ENCODE assay signal across 1 cellular context in genomic region chr10:79445708-79446450, GRCh38.
A peak's percentile ranks its signal among the peaks of the same experiment; 100 is the strongest.
TF ChIP-seq lines count a peak whose summit lies in the region.

No MANE protein-coding gene starts in this region.

TF ChIP-seq in HEK293, 187 proteins besides CTCF, POLR2A, EP300 and RAD21 (continued from another document and continues in another):
- no peak for TF ChIP-seq PRDM2 (tag by site-specific recombination; IDR thresholded peaks at IDR 0.05; ENCODE audit: borderline replicate concordance)
- no peak for TF ChIP-seq SCRT1 (tag by site-specific recombination; IDR thresholded peaks at IDR 0.05; ENCODE audit: borderline replicate concordance)
- TF ChIP-seq ZNF280C (tag by site-specific recombination; IDR thresholded peaks at IDR 0.05), result no peak
- TF ChIP-seq ZBTB20 (tag by site-specific recombination; IDR thresholded peaks at IDR 0.05), result peak; percentile 84; the same call in 1 of the 2 replicates
- no peak for TF ChIP-seq ZNF19 (tag by site-specific recombination; IDR thresholded peaks at IDR 0.05; ENCODE audit: low read depth)
- peak; percentile 85; the same call in 1 of the 2 replicates for TF ChIP-seq ZNF558 (tag by site-specific recombination; IDR thresholded peaks at IDR 0.05)
- TF ChIP-seq PRDM1 (tag by site-specific recombination; IDR thresholded peaks at IDR 0.05), result peak; percentile 100
- TF ChIP-seq, protein P1, sequence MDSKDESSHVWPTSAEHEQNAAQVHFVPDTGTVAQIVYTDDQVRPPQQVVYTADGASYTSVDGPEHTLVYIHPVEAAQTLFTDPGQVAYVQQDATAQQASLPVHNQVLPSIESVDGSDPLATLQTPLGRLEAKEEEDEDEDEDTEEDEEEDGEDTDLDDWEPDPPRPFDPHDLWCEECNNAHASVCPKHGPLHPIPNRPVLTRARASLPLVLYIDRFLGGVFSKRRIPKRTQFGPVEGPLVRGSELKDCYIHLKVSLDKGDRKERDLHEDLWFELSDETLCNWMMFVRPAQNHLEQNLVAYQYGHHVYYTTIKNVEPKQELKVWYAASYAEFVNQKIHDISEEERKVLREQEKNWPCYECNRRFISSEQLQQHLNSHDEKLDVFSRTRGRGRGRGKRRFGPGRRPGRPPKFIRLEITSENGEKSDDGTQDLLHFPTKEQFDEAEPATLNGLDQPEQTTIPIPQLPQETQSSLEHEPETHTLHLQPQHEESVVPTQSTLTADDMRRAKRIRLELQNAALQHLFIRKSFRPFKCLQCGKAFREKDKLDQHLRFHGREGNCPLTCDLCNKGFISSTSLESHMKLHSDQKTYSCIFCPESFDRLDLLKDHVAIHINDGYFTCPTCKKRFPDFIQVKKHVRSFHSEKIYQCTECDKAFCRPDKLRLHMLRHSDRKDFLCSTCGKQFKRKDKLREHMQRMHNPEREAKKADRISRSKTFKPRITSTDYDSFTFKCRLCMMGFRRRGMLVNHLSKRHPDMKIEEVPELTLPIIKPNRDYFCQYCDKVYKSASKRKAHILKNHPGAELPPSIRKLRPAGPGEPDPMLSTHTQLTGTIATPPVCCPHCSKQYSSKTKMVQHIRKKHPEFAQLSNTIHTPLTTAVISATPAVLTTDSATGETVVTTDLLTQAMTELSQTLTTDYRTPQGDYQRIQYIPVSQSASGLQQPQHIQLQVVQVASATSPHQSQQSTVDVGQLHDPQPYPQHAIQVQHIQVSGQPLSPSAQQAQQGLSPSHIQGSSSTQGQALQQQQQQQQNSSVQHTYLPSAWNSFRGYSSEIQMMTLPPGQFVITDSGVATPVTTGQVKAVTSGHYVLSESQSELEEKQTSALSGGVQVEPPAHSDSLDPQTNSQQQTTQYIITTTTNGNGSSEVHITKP (tag by site-specific recombination; IDR thresholded peaks at IDR 0.05), result peak; percentile 95
- TF ChIP-seq, protein P2, sequence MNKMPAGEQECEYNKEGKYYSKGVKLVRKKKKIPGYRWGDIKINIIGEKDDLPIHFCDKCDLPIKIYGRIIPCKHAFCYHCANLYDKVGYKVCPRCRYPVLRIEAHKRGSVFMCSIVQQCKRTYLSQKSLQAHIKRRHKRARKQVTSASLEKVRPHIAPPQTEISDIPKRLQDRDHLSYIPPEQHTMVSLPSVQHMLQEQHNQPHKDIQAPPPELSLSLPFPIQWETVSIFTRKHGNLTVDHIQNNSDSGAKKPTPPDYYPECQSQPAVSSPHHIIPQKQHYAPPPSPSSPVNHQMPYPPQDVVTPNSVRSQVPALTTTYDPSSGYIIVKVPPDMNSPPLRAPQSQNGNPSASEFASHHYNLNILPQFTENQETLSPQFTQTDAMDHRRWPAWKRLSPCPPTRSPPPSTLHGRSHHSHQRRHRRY (tag by site-specific recombination; IDR thresholded peaks at IDR 0.05), result peak; percentile 94; the same call in 1 of the 2 replicates
- TF ChIP-seq, protein P3, sequence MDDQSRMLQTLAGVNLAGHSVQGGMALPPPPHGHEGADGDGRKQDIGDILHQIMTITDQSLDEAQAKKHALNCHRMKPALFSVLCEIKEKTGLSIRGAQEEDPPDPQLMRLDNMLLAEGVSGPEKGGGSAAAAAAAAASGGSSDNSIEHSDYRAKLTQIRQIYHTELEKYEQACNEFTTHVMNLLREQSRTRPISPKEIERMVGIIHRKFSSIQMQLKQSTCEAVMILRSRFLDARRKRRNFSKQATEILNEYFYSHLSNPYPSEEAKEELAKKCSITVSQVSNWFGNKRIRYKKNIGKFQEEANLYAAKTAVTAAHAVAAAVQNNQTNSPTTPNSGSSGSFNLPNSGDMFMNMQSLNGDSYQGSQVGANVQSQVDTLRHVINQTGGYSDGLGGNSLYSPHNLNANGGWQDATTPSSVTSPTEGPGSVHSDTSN (CRISPR knock-in tag; IDR thresholded peaks at IDR 0.05), result no peak
- TF ChIP-seq ZNF324 (tag by site-specific recombination; IDR thresholded peaks at IDR 0.05), result peak; percentile 93
- TF ChIP-seq ZNF341 (tag by site-specific recombination; IDR thresholded peaks at IDR 0.05; ENCODE audit: low read depth), result peak; percentile 8; the same call in 1 of the 2 replicates
- TF ChIP-seq, protein P4, sequence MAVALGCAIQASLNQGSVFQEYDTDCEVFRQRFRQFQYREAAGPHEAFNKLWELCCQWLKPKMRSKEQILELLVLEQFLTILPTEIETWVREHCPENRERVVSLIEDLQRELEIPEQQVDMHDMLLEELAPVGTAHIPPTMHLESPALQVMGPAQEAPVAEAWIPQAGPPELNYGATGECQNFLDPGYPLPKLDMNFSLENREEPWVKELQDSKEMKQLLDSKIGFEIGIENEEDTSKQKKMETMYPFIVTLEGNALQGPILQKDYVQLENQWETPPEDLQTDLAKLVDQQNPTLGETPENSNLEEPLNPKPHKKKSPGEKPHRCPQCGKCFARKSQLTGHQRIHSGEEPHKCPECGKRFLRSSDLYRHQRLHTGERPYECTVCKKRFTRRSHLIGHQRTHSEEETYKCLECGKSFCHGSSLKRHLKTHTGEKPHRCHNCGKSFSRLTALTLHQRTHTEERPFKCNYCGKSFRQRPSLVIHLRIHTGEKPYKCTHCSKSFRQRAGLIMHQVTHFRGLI (tag by site-specific recombination; IDR thresholded peaks at IDR 0.05), result peak; percentile 91
- no peak for TF ChIP-seq SCRT2 (tag by site-specific recombination; IDR thresholded peaks at IDR 0.05)
- no peak for TF ChIP-seq SALL2 (tag by site-specific recombination; IDR thresholded peaks at IDR 0.05; ENCODE audit: borderline replicate concordance)
- TF ChIP-seq ZXDB (tag by site-specific recombination; IDR thresholded peaks at IDR 0.05), result peak; percentile 84
- peak; percentile 90 for TF ChIP-seq ZNF629 (tag by site-specific recombination; IDR thresholded peaks at IDR 0.05)
- peak; percentile 67 for TF ChIP-seq ZNF692 (tag by site-specific recombination; IDR thresholded peaks at IDR 0.05)
- TF ChIP-seq, protein P5, sequence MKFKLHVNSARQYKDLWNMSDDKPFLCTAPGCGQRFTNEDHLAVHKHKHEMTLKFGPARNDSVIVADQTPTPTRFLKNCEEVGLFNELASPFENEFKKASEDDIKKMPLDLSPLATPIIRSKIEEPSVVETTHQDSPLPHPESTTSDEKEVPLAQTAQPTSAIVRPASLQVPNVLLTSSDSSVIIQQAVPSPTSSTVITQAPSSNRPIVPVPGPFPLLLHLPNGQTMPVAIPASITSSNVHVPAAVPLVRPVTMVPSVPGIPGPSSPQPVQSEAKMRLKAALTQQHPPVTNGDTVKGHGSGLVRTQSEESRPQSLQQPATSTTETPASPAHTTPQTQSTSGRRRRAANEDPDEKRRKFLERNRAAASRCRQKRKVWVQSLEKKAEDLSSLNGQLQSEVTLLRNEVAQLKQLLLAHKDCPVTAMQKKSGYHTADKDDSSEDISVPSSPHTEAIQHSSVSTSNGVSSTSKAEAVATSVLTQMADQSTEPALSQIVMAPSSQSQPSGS (tag by site-specific recombination; IDR thresholded peaks at IDR 0.05; ENCODE audit: low read depth), result peak; percentile 20; the same call in 1 of the 2 replicates
- TF ChIP-seq ZNF777 (tag by site-specific recombination; IDR thresholded peaks at IDR 0.05; ENCODE audit: borderline replicate concordance), result peak; percentile 93; the same call in 1 of the 2 replicates
- TF ChIP-seq ZNF112 (tag by site-specific recombination; IDR thresholded peaks at IDR 0.05), result no peak
- no peak for TF ChIP-seq ZNF544 (tag by site-specific recombination; IDR thresholded peaks at IDR 0.05)
- TF ChIP-seq ZBTB26 (tag by site-specific recombination; optimal IDR thresholded peaks at IDR 0.05), result peak; percentile 53
- TF ChIP-seq ZNF2 (tag by site-specific recombination; IDR thresholded peaks at IDR 0.05), result peak; percentile 99
- no peak for TF ChIP-seq ZNF416 (tag by site-specific recombination; IDR thresholded peaks at IDR 0.05)
- peak; percentile 83; the same call in 1 of the 2 replicates for TF ChIP-seq ZNF155 (tag by site-specific recombination; IDR thresholded peaks at IDR 0.05)
- no peak for TF ChIP-seq TRIM28 (IDR thresholded peaks at IDR 0.05; ENCODE audit: borderline replicate concordance, low read length)
- TF ChIP-seq ZNF292 (tag by site-specific recombination; IDR thresholded peaks at IDR 0.05; ENCODE audit: borderline replicate concordance, low read depth), result no peak
- TF ChIP-seq EGR2 (tag by site-specific recombination; IDR thresholded peaks at IDR 0.05; ENCODE audit: low read depth), result peak; percentile 74
- TF ChIP-seq ZNF350 (tag by site-specific recombination; IDR thresholded peaks at IDR 0.05), result no peak
- peak; percentile 87 for TF ChIP-seq KLF9 (tag by site-specific recombination; IDR thresholded peaks at IDR 0.05; ENCODE audit: low read depth)
- TF ChIP-seq ZNF248 (tag by site-specific recombination; IDR thresholded peaks at IDR 0.05), result no peak
- peak; percentile 97 for TF ChIP-seq ZNF639 (tag by site-specific recombination; IDR thresholded peaks at IDR 0.05)
- peak; percentile 95; the same call in 1 of the 2 replicates for TF ChIP-seq ZNF501 (tag by site-specific recombination; IDR thresholded peaks at IDR 0.05)
- peak; percentile 94 for TF ChIP-seq SP3 (tag by site-specific recombination; IDR thresholded peaks at IDR 0.05)
- peak; percentile 82 for TF ChIP-seq KLF10 (tag by site-specific recombination; IDR thresholded peaks at IDR 0.05)
- peak; percentile 31 for TF ChIP-seq BCL11B (tag by site-specific recombination; IDR thresholded peaks at IDR 0.05; ENCODE audit: low read depth)
